In the genomic region with DNA sequence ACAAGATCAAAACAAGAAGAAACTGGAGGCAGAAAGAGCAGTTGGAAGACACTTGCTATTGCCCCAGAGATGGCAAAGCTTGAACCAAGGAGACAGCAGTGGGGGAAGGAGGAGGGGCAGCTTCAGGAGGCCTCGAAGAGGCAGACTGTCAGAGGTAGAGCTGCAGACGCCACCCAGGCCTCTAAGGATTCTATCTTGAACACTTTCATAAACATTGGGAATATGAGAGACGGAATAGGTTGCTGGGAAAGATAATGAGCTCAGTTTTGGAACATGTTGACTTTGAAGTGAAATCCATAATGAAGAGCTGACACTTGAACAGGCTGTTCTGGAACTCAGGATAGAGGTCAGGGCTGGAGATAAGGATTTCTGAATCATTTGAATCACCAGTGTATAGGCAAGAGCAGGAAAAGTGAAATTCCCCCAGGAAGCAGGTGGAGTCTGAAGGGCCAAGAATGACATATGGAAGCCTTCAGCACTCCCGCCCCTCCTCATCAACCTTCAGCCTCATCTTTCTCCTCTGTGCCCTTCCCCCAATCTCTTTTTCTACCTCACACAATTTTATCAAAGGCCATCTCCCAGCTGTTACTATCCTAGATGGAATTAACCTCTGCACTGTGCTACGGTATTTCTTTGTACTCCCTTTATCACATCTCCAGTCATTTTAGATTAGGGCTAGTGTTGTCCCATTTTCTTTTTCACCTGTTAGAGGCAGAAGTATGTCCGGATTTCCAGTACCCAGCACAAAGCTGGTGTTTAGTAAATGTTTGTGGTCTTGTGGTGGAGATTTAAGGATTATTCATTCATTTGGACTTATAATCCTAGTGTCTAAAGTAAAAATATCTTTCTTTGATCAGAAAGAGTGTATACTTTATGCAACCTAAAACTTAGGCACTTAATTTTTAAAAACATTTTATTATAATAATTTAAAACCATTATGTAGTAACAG, we compare ENCODE assay signal across 12 cellular contexts. TPM values are rescaled to one million over a fixed set of nuclear protein-coding genes. Genes with fewer than 3 reads are reported as not detected.
DNase-seq lines count a peak whose midpoint lies in the region; ATAC-seq and TF ChIP-seq lines count a peak whose summit lies in the region.
"Had no signal": no experiment of that assay in that cellular context is flagged by ENCODE, and none has a peak within 500 bp of the region (broad histone marks: within the 10 kb centered on the region; RNA-seq: fewer than 3 reads in every experiment).

No MANE protein-coding gene starts in this region.

- no peaks in the 10 kb centered on the region for H3K27me3 Mint-ChIP-seq in natural killer cell treated with Interleukin-12 subunit alpha and Interleukin-12 subunit beta and Interleukin-15 and Interleukin-18, amount 100 ng/mL, for 72 hours
- H3K27me3 Mint-ChIP-seq: CD4-positive, alpha-beta T cell had no signal

- WGBS in GM23248 (ENCODE audit: low coverage in 1 of 2, low lambda C conversion rate in 2 of 2, missing lambda C conversion rate in 2 of 2), 2 experiments: 65 to 67% methylated on average over 6 of the region's 6 CpGs

- peak overlapping the region; percentile 37 for H3K4me2 ChIP-seq in GM23248 (ENCODE audit: unreplicated experiment)

- no peak overlapping the region for H3K4me3 Mint-ChIP-seq in natural killer cell treated with Interleukin-12 subunit alpha and Interleukin-12 subunit beta and Interleukin-15 and Interleukin-18, amount 100 ng/mL, for 72 hours
- H3K4me3 Mint-ChIP-seq: CD4-positive, alpha-beta T cell had no signal

- intact Hi-C loops in left cardiac atrium (cut with DNase I) (no loop called here), gastrocnemius medialis (cut with DNase I; ENCODE audit: low total_unique reads) (loop anchor here (2.0 kb wide), 1 partner anchor 47 kb away; the partner anchor contains the start of gene RTN4)

- TF ChIP-seq CTCF in gastrocnemius medialis (IDR thresholded peaks at IDR 0.05 in 4 of 5, conservative IDR thresholded peaks at IDR 0.05 in 1 of 5): no peak

- H4K20me1 ChIP-seq in GM23248 (ENCODE audit: insufficient read depth): no peaks in the 10 kb centered on the region

- H3K4me3 ChIP-seq in GM23248: no peak overlapping the region
- peak overlapping the region; percentile 14; the same call in 1 of the 2 replicates for H3K4me3 ChIP-seq in SK-N-MC
- no peak overlapping the region for H3K4me3 ChIP-seq in gastrocnemius medialis

- no peaks in the 10 kb centered on the region for H3K9me3 Mint-ChIP-seq in natural killer cell treated with Interleukin-12 subunit alpha and Interleukin-12 subunit beta and Interleukin-15 and Interleukin-18, amount 100 ng/mL, for 72 hours
- H3K9me3 Mint-ChIP-seq: CD4-positive, alpha-beta T cell had no signal

- DNase-seq in GM23248 (peak; percentile 45), SK-N-MC (ENCODE audit: low read depth, low spot score) (no peak), left cardiac atrium (no peak), gastrocnemius medialis (peak in 1 of 2 donors; percentile 39), NCI-H1694 treated with DMSO at 0.1 percent for 48 hours (lab: John Stamatoyannopoulos, UW) (no peak), AG08396 (ENCODE audit: low spot score) (no peak)
- no peak for DNase-seq in natural killer cell treated with Interleukin-12 subunit alpha and Interleukin-12 subunit beta and Interleukin-15 and Interleukin-18, amount 100 ng/mL, for 72 hours (ENCODE audit: low spot score)
- DNase-seq: CD4-positive, alpha-beta T cell; NCI-H1048; nucleus accumbens; PC-3 had no signal

- H3K9me2 ChIP-seq in GM23248 (ENCODE audit: insufficient read depth): no peaks in the 10 kb centered on the region

- no peaks in the 10 kb centered on the region for H3K36me3 Mint-ChIP-seq in natural killer cell treated with Interleukin-12 subunit alpha and Interleukin-12 subunit beta and Interleukin-15 and Interleukin-18, amount 100 ng/mL, for 72 hours

- H3K27ac Mint-ChIP-seq in natural killer cell treated with Interleukin-12 subunit alpha and Interleukin-12 subunit beta and Interleukin-15 and Interleukin-18, amount 100 ng/mL, for 72 hours: no peak overlapping the region
- H3K27ac Mint-ChIP-seq: CD4-positive, alpha-beta T cell had no signal

- in situ Hi-C loops in GM23248 (cut with MboI) (no loop called here), gastrocnemius medialis (cut with MboI; ENCODE audit: low sequenced_read_pairs in 4 of 4) (no loop called here)

- H3K79me2 ChIP-seq in GM23248 (ENCODE audit: insufficient read depth): no peaks in the 10 kb centered on the region

- H3K9ac ChIP-seq in GM23248 (no peak overlapping the region), SK-N-MC (ENCODE audit: insufficient read length) (peak overlapping the region; percentile 50)

- H3K36me3 ChIP-seq in GM23248 (ENCODE audit: low read depth) (no peaks in the 10 kb centered on the region), SK-N-MC (ENCODE audit: insufficient read depth, low read length) (no peaks in the 10 kb centered on the region), gastrocnemius medialis (no peaks in the 10 kb centered on the region)

- H3K27ac ChIP-seq in GM23248: no peak overlapping the region
- peak overlapping the region; percentile 89 for H3K27ac ChIP-seq in SK-N-MC
- peak overlapping the region; percentile 27 to 77 (median 60) for H3K27ac ChIP-seq in gastrocnemius medialis

- H3K4me1 ChIP-seq in GM23248 (ENCODE audit: insufficient read depth) (peaks cover 72% of the 10 kb centered on the region), gastrocnemius medialis (peaks cover 38 to 42% of the 10 kb centered on the region in 2 donors)

- ATAC-seq in left cardiac atrium: peak; percentile 28 to 46
- peak in 1 of 2 donors; percentile 62 for ATAC-seq in gastrocnemius medialis
- ATAC-seq in esophagus mucosa: no peak
- no peak for ATAC-seq in natural killer cell treated with Interleukin-12 subunit alpha and Interleukin-12 subunit beta and Interleukin-15 and Interleukin-18, amount 100 ng/mL, for 72 hours
- ATAC-seq: PC-3 had no signal

- H2AFZ ChIP-seq in GM23248: no peak overlapping the region

- peaks cover 8 to 11% of the 10 kb centered on the region in 2 donors for H3K4me1 Mint-ChIP-seq in natural killer cell treated with Interleukin-12 subunit alpha and Interleukin-12 subunit beta and Interleukin-15 and Interleukin-18, amount 100 ng/mL, for 72 hours (ENCODE audit: low read depth in 2 of 2)

- H3F3A ChIP-seq in GM23248 (ENCODE audit: insufficient read depth): peaks cover 63% of the 10 kb centered on the region

- TF ChIP-seq POLR2A in gastrocnemius medialis (IDR thresholded peaks at IDR 0.05): no peak

- H3K9me3 ChIP-seq in GM23248 (ENCODE audit: low read depth) (no peaks in the 10 kb centered on the region), SK-N-MC (ENCODE audit: low read depth, low read length) (no peaks in the 10 kb centered on the region), gastrocnemius medialis (no peaks in the 10 kb centered on the region)

- H3K27me3 ChIP-seq in GM23248 (replicated peaks; ENCODE audit: insufficient read depth): no peaks in the 10 kb centered on the region
- H3K27me3 ChIP-seq in gastrocnemius medialis: no peaks in the 10 kb centered on the region

RNA-seq across cellular contexts. Expression of gene RTN4, which starts 47.5 kb away (rescaled TPM):
- total RNA-seq in GM23248 (2014; rRNA removed; shearing (Covaris generic)): 390 and 425 TPM in 2 replicates
- polyA plus RNA-seq in GM23248 (2016; fragmentation: Nextera tagmentation; extraction: Ambion mirVana): 357 and 361 TPM in 2 replicates
- 100 to 1,000 TPM; 249 to 251 TPM for total RNA-seq in left cardiac atrium
- total RNA-seq in gastrocnemius medialis: 100 to 1,000 TPM; 183 to 259 (median 244) TPM
- total RNA-seq in esophagus mucosa: 137 TPM
- 100 to 1,000 TPM; 126 to 161 TPM for total RNA-seq in natural killer cell treated with Interleukin-12 subunit alpha and Interleukin-12 subunit beta and Interleukin-15 and Interleukin-18, amount 100 ng/mL, for 72 hours

Comparison
In these comparisons a context has a peak if more than half of its experiments do, and no peak if none do; other contexts are left out.
1. ATAC-seq: peak in left cardiac atrium (2 of 2); none in esophagus mucosa (single experiment) and natural killer cell treated with Interleukin-12 subunit alpha and Interleukin-12 subunit beta and Interleukin-15 and Interleukin-18, amount 100 ng/mL, for 72 hours (0 of 2).